ENCODE assay signal across 14 cellular contexts in genomic region chr10:42936580-42936979, GRCh38.
A peak's percentile ranks its signal among the peaks of the same experiment; 100 is the strongest.
DNase-seq lines count a peak whose midpoint lies in the region; ATAC-seq lines count a peak whose summit lies in the region.
"Had no signal": no experiment of that assay in that cellular context is flagged by ENCODE, and none has a peak within 500 bp of the region (broad histone marks: within the 10 kb centered on the region; RNA-seq: fewer than 3 reads in every experiment).

No MANE protein-coding gene starts in this region.

- no peak for ATAC-seq in left ventricle myocardium superior
- ATAC-seq in GM21526 (IDR thresholded peaks at IDR 0.05; ENCODE audit: low FRiP score, unreplicated experiment): no peak
- ATAC-seq: HCT116 had no signal

- peak; percentile 65 for DNase-seq in cardiac septum (ENCODE audit: low spot score)
- DNase-seq in left ventricle myocardium superior: no peak
- DNase-seq in ecto neural progenitor cell (ENCODE audit: low spot score): peak; percentile 28
- no peak for DNase-seq in neuronal stem cell (ENCODE audit: low spot score)
- no peak for DNase-seq in HUDEP-2 (lab: John Stamatoyannopoulos, UW; ENCODE audit: unreplicated experiment in 76 of 76)
- no peak for DNase-seq in activated gamma-delta T cell treated with Interleukin-2 at 50 U/mL for 16 hours
- DNase-seq: 8988T, AML-193, DMS53, GF-D8, GM23248 had no signal

- H3K27me3 ChIP-seq in neuronal stem cell (ENCODE audit: control insufficient read depth in 3 of 3, insufficient read depth in 3 of 3, low read depth in 1 of 3, low read length in 3 of 3): peaks cover 0 to 40% (median 20%) of the 10 kb centered on the region in 3 experiments

- peak overlapping the region; percentile 4 for H3K14ac ChIP-seq in neuronal stem cell (ENCODE audit: low read length)

- no peak overlapping the region for H2BK5ac ChIP-seq in neuronal stem cell (ENCODE audit: low read length)

- H4K8ac ChIP-seq in neuronal stem cell (ENCODE audit: low read depth, low read length): no peak overlapping the region

- peak overlapping the region; percentile 28 for H2BK12ac ChIP-seq in neuronal stem cell (ENCODE audit: low read length)

- H3K36me3 ChIP-seq in neuronal stem cell (replicated peaks in 1 of 2; ENCODE audit: control insufficient read depth in 2 of 2, insufficient read depth in 2 of 2, low read length in 2 of 2): no peaks in the 10 kb centered on the region
- H3K36me3 ChIP-seq: BLaER1 had no signal

- no peak overlapping the region for H3K4me3 ChIP-seq in neuronal stem cell (ENCODE audit: low read length in 2 of 2)
- H3K4me3 ChIP-seq: BLaER1, GM23248 had no signal

- peaks cover 0 to 8% of the 10 kb centered on the region in 2 donors for H3K4me1 ChIP-seq in neuronal stem cell (ENCODE audit: control insufficient read depth in 2 of 2, insufficient read depth in 1 of 2, low read depth in 1 of 2, low read length in 2 of 2)

- H3K4ac ChIP-seq in neuronal stem cell (ENCODE audit: low read length): no peak overlapping the region

- WGBS in neuronal stem cell (ENCODE audit: extremely low coverage in 2 of 2, insufficient read length in 2 of 2, insufficient replicate concordance in 1 of 2), 2 donors: no CpG with 5 or more reads among the region's 10 CpGs

- H2BK120ac ChIP-seq in neuronal stem cell (ENCODE audit: low read depth, low read length): no peak overlapping the region

- H2BK15ac ChIP-seq in neuronal stem cell (ENCODE audit: low read length): no peak overlapping the region

- no peaks in the 10 kb centered on the region for H3K79me1 ChIP-seq in neuronal stem cell (ENCODE audit: low read depth, low read length)

- no peak overlapping the region for H4K91ac ChIP-seq in neuronal stem cell (ENCODE audit: low read depth, low read length, poor library complexity)

- intact Hi-C loops in cardiac septum (cut with DNase I) (no loop called here), left ventricle myocardium superior (cut with micrococcal nuclease) (no loop called here)

- H3K9me3 ChIP-seq in neuronal stem cell (replicated peaks in 1 of 2; ENCODE audit: control insufficient read depth in 2 of 2, insufficient read depth in 1 of 2, low read depth in 1 of 2, low read length in 2 of 2): no peaks in the 10 kb centered on the region
- H3K9me3 ChIP-seq: BLaER1 had no signal

- no peak overlapping the region for H3K4me2 ChIP-seq in neuronal stem cell (ENCODE audit: insufficient read depth, low read length, poor library complexity, severe bottlenecking)
- H3K4me2 ChIP-seq: BLaER1 had no signal

- H3K9ac ChIP-seq in neuronal stem cell (ENCODE audit: low read depth, low read length, poor library complexity): peak overlapping the region; percentile 7
- H3K9ac ChIP-seq: BLaER1, GM23248 had no signal

- H2AK5ac ChIP-seq in neuronal stem cell (ENCODE audit: low read depth, low read length): no peak overlapping the region

- no peak overlapping the region for H2AFZ ChIP-seq in neuronal stem cell (ENCODE audit: low read length)
- H2AFZ ChIP-seq: GM23248 had no signal

- H3K18ac ChIP-seq in neuronal stem cell (ENCODE audit: low read length): no peak overlapping the region

- H3K27ac ChIP-seq in neuronal stem cell (replicated peaks; ENCODE audit: low read length): no peak overlapping the region
- H3K27ac ChIP-seq: BLaER1, GM23248 had no signal

- H3K23ac ChIP-seq in neuronal stem cell (ENCODE audit: low read depth, low read length, poor library complexity): peak overlapping the region; percentile 16

Comparison
In these comparisons a context has a peak if more than half of its experiments do, and no peak if none do; other contexts are left out.
1. DNase-seq: peak in cardiac septum (single experiment) and ecto neural progenitor cell (single experiment); none in left ventricle myocardium superior (single experiment), neuronal stem cell (single experiment), HUDEP-2 (0 of 76) and activated gamma-delta T cell treated with Interleukin-2 at 50 U/mL for 16 hours (single experiment).